In the genomic region with DNA sequence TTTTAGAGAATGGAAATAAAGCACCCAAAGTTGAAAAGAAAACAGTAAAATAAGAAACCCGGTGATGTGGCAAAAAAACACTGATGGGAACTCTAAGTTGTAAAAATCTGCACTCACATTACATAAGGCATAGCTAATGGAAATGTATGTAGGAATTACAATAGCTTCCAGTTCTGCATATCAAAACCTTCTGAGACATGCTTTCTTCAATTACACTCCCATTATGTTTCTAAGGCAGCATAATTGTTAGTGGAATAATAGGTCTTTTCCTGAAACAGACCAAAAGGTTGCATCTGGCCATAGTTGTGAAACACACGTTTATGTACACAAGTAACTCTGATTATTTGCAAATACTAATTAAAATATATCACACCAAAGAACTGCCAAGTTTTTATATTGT, we compare ENCODE assay signal across 27 cellular contexts.
"Had no signal": no experiment of that assay in that cellular context is flagged by ENCODE, and none has a peak within 500 bp of the region (broad histone marks: within the 10 kb centered on the region; RNA-seq: fewer than 3 reads in every experiment).

No MANE protein-coding gene starts in this region.

- DNase-seq: activated CD4-positive, alpha-beta memory T cell treated with anti-CD3 and anti-CD28 coated beads, Interleukin-2, amount 10 ng/mL, durations not matched to agents 7 days and 5 days; activated CD4-positive, alpha-beta T cell treated with anti-CD3 and anti-CD28 coated beads for 36 hours; activated CD4-positive, alpha-beta T cell treated with anti-CD3 and anti-CD28 coated beads, Interleukin-2, amount 10 ng/mL, durations not matched to agents 7 days and 5 days; activated CD4-positive, alpha-beta T cell treated with anti-CD3 and anti-CD28 coated beads, Interleukin-2, amount 50 U/mL, for 4 hours; activated CD4-positive, CD25-positive, alpha-beta regulatory T cell; activated CD4-positive, CD25-positive, alpha-beta regulatory T cell treated with anti-CD3 and anti-CD28 coated beads, Interleukin-2, amount 50 U/mL, for 72 hours; activated CD8-positive, alpha-beta memory T cell treated with anti-CD3 and anti-CD28 coated beads for 24 hours; activated effector memory CD4-positive, alpha-beta T cell treated with Interleukin-2 at 50 U/mL for 16 hours; activated gamma-delta T cell treated with Interleukin-2 at 50 U/mL for 16 hours; activated naive CD4-positive, alpha-beta T cell treated with anti-CD3 and anti-CD28 coated beads, Interleukin-2, amount 50 U/mL, for 16 hours; activated naive CD4-positive, alpha-beta T cell treated with Interleukin-2 at 50 U/mL for 16 hours; activated T-cell treated with anti-CD3 and anti-CD28 coated beads, Interleukin-2, amount 50 U/mL, for 4 hours; amniotic stem cell; aorta; body of pancreas; caudate nucleus; cortex of kidney; dermis blood vessel endothelial cell; effector CD4-positive, alpha-beta T cell; effector memory CD8-positive, alpha-beta T cell; erythroblast; foreskin keratinocyte; gastrocnemius medialis; glutamatergic neuron; heart left ventricle; hypothalamus; T1000 had no signal
